In genomic region chr20:59269396-59270025, GRCh38 we compare ENCODE assay signal across 2 cellular contexts.
TF ChIP-seq lines count a peak whose summit lies in the region.

No MANE protein-coding gene starts in this region.

TF ChIP-seq in SK-N-SH, 30 proteins besides CTCF, POLR2A, EP300 and RAD21:
- TF ChIP-seq MEF2A (IDR thresholded peaks at IDR 0.05; ENCODE audit: borderline replicate concordance, low read depth) (no peak), TCF12 (IDR thresholded peaks at IDR 0.05) (no peak), NRF1 (IDR thresholded peaks at IDR 0.05; ENCODE audit: low read depth, low read length) (no peak)

TF ChIP-seq in SK-N-SH treated with all-trans-retinoic acid at 6 μM for 48 hours, 23 proteins besides CTCF, POLR2A, EP300 and RAD21:
- no peak for TF ChIP-seq ZNF70 (CRISPR knock-in tag; IDR thresholded peaks at IDR 0.05)
- no peak for TF ChIP-seq PPARA (CRISPR knock-in tag; IDR thresholded peaks at IDR 0.05; ENCODE audit: borderline replicate concordance)
- TF ChIP-seq ISL1 (CRISPR knock-in tag; IDR thresholded peaks at IDR 0.05), result no peak
- no peak for TF ChIP-seq SNAI2 (CRISPR knock-in tag; IDR thresholded peaks at IDR 0.05)
- no peak for TF ChIP-seq CSDC2 (CRISPR knock-in tag; IDR thresholded peaks at IDR 0.05)
